In the genomic region with DNA sequence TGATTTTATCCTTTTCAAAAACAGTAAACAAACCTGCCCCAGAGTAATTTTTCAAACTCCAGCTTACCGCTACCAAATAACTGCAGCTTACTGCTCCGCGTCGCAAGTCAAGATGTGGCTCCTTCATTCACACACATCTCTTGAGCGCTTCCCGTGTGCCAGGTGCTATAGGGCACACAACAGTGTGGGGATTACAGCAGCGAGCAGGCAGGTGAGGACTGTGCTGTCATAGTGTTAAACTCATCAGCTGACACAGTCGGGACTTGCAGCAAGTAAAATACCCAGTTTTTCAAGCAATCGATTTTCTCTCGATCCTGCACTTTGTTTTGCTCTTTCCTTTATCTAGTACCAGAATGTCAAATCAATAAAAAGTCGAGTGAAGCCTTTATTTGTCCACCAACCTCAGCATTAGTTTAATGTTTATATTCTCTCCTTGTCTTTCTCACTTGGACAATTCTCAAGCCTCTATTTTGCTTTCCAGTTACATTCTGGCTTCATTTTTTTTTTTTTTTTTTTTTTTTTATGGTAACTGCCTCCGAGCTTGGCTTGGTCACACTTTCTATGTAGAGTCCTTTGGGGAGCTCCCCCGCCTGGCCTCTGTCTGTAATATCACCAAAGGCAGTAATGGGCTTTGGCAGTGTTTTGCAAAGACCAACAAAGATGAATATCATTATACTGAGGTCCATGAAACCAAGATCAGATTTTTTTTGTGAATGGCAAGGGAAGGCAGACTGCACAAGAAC, we compare ENCODE assay signal across 8 cellular contexts. TPM values are rescaled to one million over a fixed set of nuclear protein-coding genes. Genes with fewer than 3 reads are reported as not detected.
DNase-seq lines count a peak whose midpoint lies in the region; ATAC-seq and TF ChIP-seq lines count a peak whose summit lies in the region.

No MANE protein-coding gene starts in this region.

- H3K9me3 ChIP-seq in SJSA1 (replicated peaks) = no peaks in the 10 kb centered on the region
- no peaks in the 10 kb centered on the region for H3K9me3 ChIP-seq in endocrine pancreas (ENCODE audit: control insufficient read depth, low read length)
- no peaks in the 10 kb centered on the region for H3K9me3 ChIP-seq in tibial nerve

- no peak for TF ChIP-seq POLR2A in tibial nerve (IDR thresholded peaks at IDR 0.05)

- ATAC-seq in GM21723 (IDR thresholded peaks at IDR 0.05; ENCODE audit: unreplicated experiment) = peak; percentile 93

- H3K27ac ChIP-seq in SJSA1 (no peak overlapping the region), tibial nerve (no peak overlapping the region)

- H3K4me1 ChIP-seq in SJSA1 (replicated peaks) (peaks cover 17% of the 10 kb centered on the region), endocrine pancreas (ENCODE audit: control insufficient read depth, insufficient read depth, low read length) (no peaks in the 10 kb centered on the region), tibial nerve (no peaks in the 10 kb centered on the region)

- 70 to 72% methylated on average over 13 of the region's 13 CpGs for WGBS in tibial nerve, 2 donors

- H3K27me3 ChIP-seq in SJSA1 (replicated peaks) = no peaks in the 10 kb centered on the region
- no peaks in the 10 kb centered on the region for H3K27me3 ChIP-seq in endocrine pancreas (ENCODE audit: control insufficient read depth, insufficient read depth, low read length)
- no peaks in the 10 kb centered on the region for H3K27me3 ChIP-seq in tibial nerve

- no peaks in the 10 kb centered on the region for H3K36me3 ChIP-seq in SJSA1
- no peaks in the 10 kb centered on the region for H3K36me3 ChIP-seq in endocrine pancreas (ENCODE audit: control insufficient read depth, insufficient read depth, low read length)
- no peaks in the 10 kb centered on the region for H3K36me3 ChIP-seq in tibial nerve

- TF ChIP-seq EP300 in tibial nerve (IDR thresholded peaks at IDR 0.05) = no peak

- H3K9ac ChIP-seq in endocrine pancreas (ENCODE audit: control insufficient read depth, insufficient read depth, low read length) = peak overlapping the region; percentile 40

- peak; percentile 29 for DNase-seq in SKM-1 treated with dmso at 0.1 percent for 144 hours (lab: John Stamatoyannopoulos, UW; ENCODE audit: unreplicated experiment)
- no peak for DNase-seq in SKM-1 (lab: John Stamatoyannopoulos, UW; ENCODE audit: unreplicated experiment)
- peak; percentile 58 to 71 for DNase-seq in SJSA1 (ENCODE audit: low read depth in 1 of 2, low spot score in 2 of 2)
- DNase-seq in medulla oblongata (ENCODE audit: extremely low spot score) = peak; percentile 65
- DNase-seq in tibial nerve (ENCODE audit: low spot score in 2 of 2) = no peak

- TF ChIP-seq CTCF in LNCAP (IDR thresholded peaks at IDR 0.05) = peak; percentile 62
- TF ChIP-seq CTCF in tibial nerve (IDR thresholded peaks at IDR 0.05) = peak in 3 of 5 experiments; percentile 17 to 31 (median 22)

- H3K4me3 ChIP-seq in SJSA1 = no peak overlapping the region
- peak overlapping the region; percentile 74 for H3K4me3 ChIP-seq in endocrine pancreas (ENCODE audit: control insufficient read depth, insufficient read depth, low read length)
- H3K4me3 ChIP-seq in tibial nerve = no peak overlapping the region

RNA-seq across cellular contexts. Expression of gene ASB5, which starts 8.3 kb away (rescaled TPM):
- 1.4 TPM in 1 of 2 replicates, not detected in the other for total RNA-seq in SJSA1 (2014; rRNA removed; shearing (Covaris generic))
- not detected for total RNA-seq in tibial nerve

RNA-seq across cellular contexts. Expression of gene SPCS3, which starts 42.4 kb away (rescaled TPM):
- total RNA-seq in SJSA1 (2014; rRNA removed; shearing (Covaris generic)) = 85.6 and 100 TPM in 2 replicates
- 10 to 100 TPM; 55.7 to 80.6 (median 73.1) TPM for total RNA-seq in tibial nerve

Comparison
In these comparisons a context has a peak if more than half of its experiments do, and no peak if none do; other contexts are left out.
1. DNase-seq: peak in SKM-1 treated with dmso at 0.1 percent for 144 hours (single experiment), SJSA1 (2 of 2) and medulla oblongata (single experiment); none in SKM-1 (single experiment) and tibial nerve (0 of 2).